Comparison of ENCODE assay signal across 9 cellular contexts in genomic region chr11:119671048-119671447, GRCh38. TPM values are rescaled to one million over a fixed set of nuclear protein-coding genes. Genes with fewer than 3 reads are reported as not detected.
A peak's percentile ranks its signal among the peaks of the same experiment; 100 is the strongest.
DNase-seq lines count a peak whose midpoint lies in the region; ATAC-seq, FAIRE-seq and TF ChIP-seq lines count a peak whose summit lies in the region.
"Had no signal": no experiment of that assay in that cellular context is flagged by ENCODE, and none has a peak within 500 bp of the region (broad histone marks: within the 10 kb centered on the region; RNA-seq: fewer than 3 reads in every experiment).

No MANE protein-coding gene starts in this region.

- peaks cover 39% of the 10 kb centered on the region for H3K4me1 ChIP-seq in vagina
- H3K4me1 ChIP-seq: A549 had no signal

- peaks cover 9% of the 10 kb centered on the region for H3K4me1 Mint-ChIP-seq in mesothelial cell of epicardium
- peaks cover 9% of the 10 kb centered on the region for H3K4me1 Mint-ChIP-seq in activated naive CD4-positive, alpha-beta T cell treated with anti-CD3 and anti-CD28 coated beads for 36 hours (ENCODE audit: low read depth)

- no peaks in the 10 kb centered on the region for H3K27me3 ChIP-seq in vagina

- peak overlapping the region; percentile 78 for H3K27ac Mint-ChIP-seq in mesothelial cell of epicardium
- H3K27ac Mint-ChIP-seq in activated naive CD4-positive, alpha-beta T cell treated with anti-CD3 and anti-CD28 coated beads for 36 hours = no peak overlapping the region

- TF ChIP-seq CTCF in mesothelial cell of epicardium (IDR thresholded peaks at IDR 0.05; ENCODE audit: unreplicated experiment) = no peak
- no peak for TF ChIP-seq CTCF in vagina (IDR thresholded peaks at IDR 0.05)

- no peak for TF ChIP-seq POLR2A in vagina (IDR thresholded peaks at IDR 0.05)

- no peak for ATAC-seq in GM19324 (IDR thresholded peaks at IDR 0.05; ENCODE audit: low FRiP score, unreplicated experiment)
- ATAC-seq in GM21367 (IDR thresholded peaks at IDR 0.05; ENCODE audit: unreplicated experiment) = no peak
- ATAC-seq: A549 had no signal

- FAIRE-seq in endometrium (lab: Jason Lieb, UNC) = peak; percentile 31
- FAIRE-seq: A549 had no signal

- H3K4me3 ChIP-seq in vagina = no peak overlapping the region
- H3K4me3 ChIP-seq: A549 had no signal

- no peaks in the 10 kb centered on the region for H3K27me3 Mint-ChIP-seq in mesothelial cell of epicardium (ENCODE audit: low read depth)
- no peaks in the 10 kb centered on the region for H3K27me3 Mint-ChIP-seq in activated naive CD4-positive, alpha-beta T cell treated with anti-CD3 and anti-CD28 coated beads for 36 hours (ENCODE audit: low read depth)

- no peaks in the 10 kb centered on the region for H3K9me3 Mint-ChIP-seq in mesothelial cell of epicardium
- no peaks in the 10 kb centered on the region for H3K9me3 Mint-ChIP-seq in activated naive CD4-positive, alpha-beta T cell treated with anti-CD3 and anti-CD28 coated beads for 36 hours

- H3K27ac ChIP-seq in vagina = peak overlapping the region; percentile 24
- H3K27ac ChIP-seq: A549 had no signal

- intact Hi-C loops in vagina (cut with DNase I) = loop anchor here (5.0 kb wide), 1 partner anchor 56 kb away; the partner anchor contains the start of gene NECTIN1
- intact Hi-C loops in activated naive CD4-positive, alpha-beta T cell treated with anti-CD3 and anti-CD28 coated beads for 36 hours (cut with micrococcal nuclease) = no loop called here

- DNase-seq in NCI-H345 (lab: John Stamatoyannopoulos, UW) (peak; percentile 33), NCI-H345 treated with DMSO at 0.1 percent for 48 hours (lab: John Stamatoyannopoulos, UW; ENCODE audit: unreplicated experiment) (no peak), mesothelial cell of epicardium (ENCODE audit: low spot score in 2 of 2, unreplicated experiment in 2 of 2) (no peak), vagina (ENCODE audit: extremely low spot score in 2 of 2) (no peak)
- no peak for DNase-seq in activated naive CD4-positive, alpha-beta T cell treated with anti-CD3 and anti-CD28 coated beads for 36 hours

- no peaks in the 10 kb centered on the region for H3K9me3 ChIP-seq in vagina
- H3K9me3 ChIP-seq: A549 had no signal

- H3K4me3 Mint-ChIP-seq in mesothelial cell of epicardium = no peak overlapping the region
- H3K4me3 Mint-ChIP-seq in activated naive CD4-positive, alpha-beta T cell treated with anti-CD3 and anti-CD28 coated beads for 36 hours = no peak overlapping the region

- CTCF ChIA-PET in activated naive CD4-positive, alpha-beta T cell treated with anti-CD3 and anti-CD28 coated beads for 36 hours (lab: Charles Lee) = interaction anchor here (1.7 kb wide), 1 partner anchor 58 kb away, joined by 5 read pairs; the partner anchor contains the start of gene NECTIN1

- H3K36me3 Mint-ChIP-seq in mesothelial cell of epicardium = peaks cover 3% of the 10 kb centered on the region
- H3K36me3 Mint-ChIP-seq in activated naive CD4-positive, alpha-beta T cell treated with anti-CD3 and anti-CD28 coated beads for 36 hours (ENCODE audit: low read depth) = no peaks in the 10 kb centered on the region

- peaks cover 0 to 13% of the 10 kb centered on the region in 2 donors for H3K36me3 ChIP-seq in vagina

RNA-seq across cellular contexts. Expression of gene NECTIN1, which starts 58.0 kb away (rescaled TPM):
- 45.3 to 46.8 TPM (median 45.5 TPM) in 3 replicates for total RNA-seq in mesothelial cell of epicardium
- total RNA-seq in vagina = 58.2 TPM
- 1 to 10 TPM; 2.0 to 2.5 TPM for total RNA-seq in activated naive CD4-positive, alpha-beta T cell treated with anti-CD3 and anti-CD28 coated beads for 36 hours

Comparison
In these comparisons a context has a peak if more than half of its experiments do, and no peak if none do; other contexts are left out.
1. RNA of gene NECTIN1, which starts 58.0 kb away (total RNA-seq): 58.2 TPM in vagina (single experiment) and 45.3 to 46.8 TPM in mesothelial cell of epicardium; 2.0 to 2.5 TPM in activated naive CD4-positive, alpha-beta T cell treated with anti-CD3 and anti-CD28 coated beads for 36 hours; every median in the first group is over 10 times any median in the second.